18 cellular contexts compared by ENCODE assay signal in the genomic region with DNA sequence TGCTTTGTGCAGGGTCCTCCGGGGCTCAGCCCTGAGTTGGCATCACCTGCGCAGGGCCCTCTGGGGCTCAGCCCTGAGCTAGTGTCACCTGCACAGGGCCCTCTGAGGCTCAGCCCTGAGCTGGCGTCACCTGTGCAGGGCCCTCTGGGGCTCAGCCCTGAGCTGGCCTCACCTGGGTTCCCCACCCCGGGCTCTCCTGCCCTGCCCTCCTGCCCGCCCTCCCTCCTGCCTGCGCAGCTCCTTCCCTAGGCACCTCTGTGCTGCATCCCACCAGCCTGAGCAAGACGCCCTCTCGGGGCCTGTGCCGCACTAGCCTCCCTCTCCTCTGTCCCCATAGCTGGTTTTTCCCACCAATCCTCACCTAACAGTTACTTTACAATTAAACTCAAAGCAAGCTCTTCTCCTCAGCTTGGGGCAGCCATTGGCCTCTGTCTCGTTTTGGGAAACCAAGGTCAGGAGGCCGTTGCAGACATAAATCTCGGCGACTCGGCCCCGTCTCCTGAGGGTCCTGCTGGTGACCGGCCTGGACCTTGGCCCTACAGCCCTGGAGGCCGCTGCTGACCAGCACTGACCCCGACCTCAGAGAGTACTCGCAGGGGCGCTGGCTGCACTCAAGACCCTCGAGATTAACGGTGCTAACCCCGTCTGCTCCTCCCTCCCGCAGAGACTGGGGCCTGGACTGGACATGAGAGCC. TPM values are rescaled to one million over a fixed set of nuclear protein-coding genes. Genes with fewer than 3 reads are reported as not detected.
A peak's percentile ranks its signal among the peaks of the same experiment; 100 is the strongest.
DNase-seq lines count a peak whose midpoint lies in the region; ATAC-seq and TF ChIP-seq lines count a peak whose summit lies in the region.
"Had no signal": no experiment of that assay in that cellular context is flagged by ENCODE, and none has a peak within 500 bp of the region (broad histone marks: within the 10 kb centered on the region; RNA-seq: fewer than 3 reads in every experiment).

No MANE protein-coding gene starts in this region.

- DNase-seq in DND-41, result peak; percentile 2
- DNase-seq in NT2/D1 (ENCODE audit: low read depth, low spot score), result no peak
- DNase-seq in osteoblast (ENCODE audit: insufficient read length, low spot score, missing footprints), result peak; percentile 89
- no peak for DNase-seq in DMS 273 (lab: John Stamatoyannopoulos, UW; ENCODE audit: unreplicated experiment)
- DNase-seq in stimulated activated CD4-positive, alpha-beta T cell treated with anti-CD3 and anti-CD28 coated beads, Interleukin-2, amount 100 ng/mL, for 48 hours, result no peak
- DNase-seq in NCI-H526 (lab: John Stamatoyannopoulos, UW), result no peak
- DNase-seq: AML-193, anterior cingulate cortex, gastrocnemius medialis, GDM1, NCI-H1436 treated with DMSO at 0.1 percent for 48 hours had no signal

- H3K9ac ChIP-seq in DND-41 (ENCODE audit: low read depth, low read length), result no peak overlapping the region
- H3K9ac ChIP-seq in NT2/D1 (ENCODE audit: insufficient read length, low read depth), result peak overlapping the region; percentile 10

- H3K36me3 ChIP-seq in DND-41 (ENCODE audit: insufficient read depth, low read length) (no peaks in the 10 kb centered on the region), NT2/D1 (ENCODE audit: insufficient read depth, insufficient read length, low read length) (peaks cover 51% of the 10 kb centered on the region), gastroesophageal sphincter (peaks cover 0 to 53% of the 10 kb centered on the region in 2 donors), osteoblast (ENCODE audit: insufficient read depth, low read length) (peaks cover 54% of the 10 kb centered on the region)
- H3K36me3 ChIP-seq: HAP-1 had no signal

- no peak for TF ChIP-seq EP300 in gastroesophageal sphincter (IDR thresholded peaks at IDR 0.05)

- 49% methylated on average over 8 of the region's 24 CpGs; no CpG with 5 or more reads in 1 of the 2 donors for WGBS in gastroesophageal sphincter (ENCODE audit: low coverage in 1 of 2), 2 donors

- no peak for TF ChIP-seq CTCF in DND-41 (IDR thresholded peaks at IDR 0.05; ENCODE audit: borderline replicate concordance, extremely low read depth, low read length, poor library complexity, severe bottlenecking)
- TF ChIP-seq CTCF in gastroesophageal sphincter (IDR thresholded peaks at IDR 0.05), result no peak
- TF ChIP-seq CTCF in osteoblast (IDR thresholded peaks at IDR 0.05; ENCODE audit: extremely low read depth, low read depth, low read length), result no peak

- H3K4me3 ChIP-seq in DND-41 (ENCODE audit: low read depth in 1 of 2, low read length in 2 of 2) (no peak overlapping the region), NT2/D1 (ENCODE audit: insufficient read length, low read depth) (no peak overlapping the region), gastroesophageal sphincter (no peak overlapping the region), osteoblast (ENCODE audit: insufficient read depth, low read length) (no peak overlapping the region)
- H3K4me3 ChIP-seq: gastrocnemius medialis, HAP-1, SK-N-MC, suprapubic skin had no signal

- no peaks in the 10 kb centered on the region for H3K4me1 ChIP-seq in DND-41 (ENCODE audit: insufficient read depth, low read length)
- H3K4me1 ChIP-seq in NT2/D1 (ENCODE audit: insufficient read depth, insufficient read length), result peaks cover 3% of the 10 kb centered on the region
- peaks cover 0 to 32% (median 6%) of the 10 kb centered on the region in 3 donors for H3K4me1 ChIP-seq in gastroesophageal sphincter
- H3K4me1 ChIP-seq in osteoblast (ENCODE audit: insufficient read depth, low read length), result no peaks in the 10 kb centered on the region
- H3K4me1 ChIP-seq: Caco-2, gastrocnemius medialis, HAP-1, suprapubic skin had no signal

- ATAC-seq in DND-41 (ENCODE audit: insufficient read depth, low read depth) (no peak), gastroesophageal sphincter (no peak), GM18873 (IDR thresholded peaks at IDR 0.05; ENCODE audit: low FRiP score, unreplicated experiment) (no peak)
- ATAC-seq: gastrocnemius medialis; naive thymus-derived CD4-positive, alpha-beta T cell had no signal

- H3K27ac ChIP-seq in DND-41 (ENCODE audit: low read length) (no peak overlapping the region), gastroesophageal sphincter (peak overlapping the region in 3 of 4 donors; percentile 13 to 79 (median 58)), osteoblast (ENCODE audit: low read depth, low read length) (peak overlapping the region; percentile 28)
- H3K27ac ChIP-seq: gastrocnemius medialis, SK-N-MC, suprapubic skin had no signal

- H3K79me2 ChIP-seq in DND-41 (ENCODE audit: insufficient read depth, low read length), result no peaks in the 10 kb centered on the region
- no peaks in the 10 kb centered on the region for H3K79me2 ChIP-seq in osteoblast (ENCODE audit: insufficient read depth, low read length)

- H3K4me2 ChIP-seq in DND-41 (ENCODE audit: insufficient read depth, low read length), result no peak overlapping the region
- no peak overlapping the region for H3K4me2 ChIP-seq in osteoblast (ENCODE audit: insufficient read depth, low read length)

- H3K9me3 ChIP-seq in DND-41 (ENCODE audit: insufficient read depth, low read length, severe bottlenecking) (no peaks in the 10 kb centered on the region), NT2/D1 (ENCODE audit: insufficient read depth, low read length) (no peaks in the 10 kb centered on the region), gastroesophageal sphincter (no peaks in the 10 kb centered on the region), osteoblast (ENCODE audit: low read depth, low read length) (no peaks in the 10 kb centered on the region)
- H3K9me3 ChIP-seq: gastrocnemius medialis had no signal

- H2AFZ ChIP-seq in DND-41 (ENCODE audit: low read depth, low read length) (no peak overlapping the region), osteoblast (ENCODE audit: low read length) (no peak overlapping the region)

- no peaks in the 10 kb centered on the region for H4K20me1 ChIP-seq in DND-41 (ENCODE audit: insufficient read depth, low read length)
- peaks cover 22% of the 10 kb centered on the region for H4K20me1 ChIP-seq in osteoblast (ENCODE audit: insufficient read depth, low read length)

- no peak for TF ChIP-seq POLR2A in gastroesophageal sphincter (IDR thresholded peaks at IDR 0.05)

- H3K27me3 ChIP-seq in DND-41 (ENCODE audit: insufficient read depth, low read length, poor library complexity) (no peaks in the 10 kb centered on the region), NT2/D1 (ENCODE audit: insufficient read depth, insufficient read length) (no peaks in the 10 kb centered on the region), gastroesophageal sphincter (no peaks in the 10 kb centered on the region), osteoblast (ENCODE audit: insufficient read depth, low read length) (no peaks in the 10 kb centered on the region)
- H3K27me3 ChIP-seq: gastrocnemius medialis, suprapubic skin had no signal

RNA-seq across cellular contexts. Expression of a gene that starts 22.7 kb away (rescaled TPM):
- total RNA-seq in gastroesophageal sphincter (1,000 to 10,000 TPM in 2 of 4 donors, 100 to 1,000 TPM in 2; 477 to 1,231 (median 878) TPM), osteoblast (1,531 and 1,612 TPM in 2 replicates)

Comparison
In these comparisons a context has a peak if more than half of its experiments do, and no peak if none do; other contexts are left out.
1. DNase-seq: peak in DND-41 (single experiment) and osteoblast (single experiment); none in NT2/D1 (single experiment), DMS 273 (single experiment), stimulated activated CD4-positive, alpha-beta T cell treated with anti-CD3 and anti-CD28 coated beads, Interleukin-2, amount 100 ng/mL, for 48 hours (0 of 2) and NCI-H526 (0 of 2).